Comparison of ENCODE assay signal across 13 cellular contexts in genomic region chr10:109996766-109997171, GRCh38.
DNase-seq lines count a peak whose midpoint lies in the region; ATAC-seq and TF ChIP-seq lines count a peak whose summit lies in the region.
"Had no signal": no experiment of that assay in that cellular context is flagged by ENCODE, and none has a peak within 500 bp of the region (broad histone marks: within the 10 kb centered on the region; RNA-seq: fewer than 3 reads in every experiment).

No MANE protein-coding gene starts in this region.

- peaks cover 13 to 15% of the 10 kb centered on the region in 2 experiments for H3K4me1 ChIP-seq in neutrophil (ENCODE audit: control insufficient read depth in 1 of 2, insufficient read depth in 1 of 2, low read depth in 1 of 2, low read length in 1 of 2)

- H3K27me3 Mint-ChIP-seq in stimulated activated naive CD8-positive, alpha-beta T cell treated with anti-CD3 and anti-CD28 coated beads, Interleukin-15, amount 100 ng/mL, for 72 hours = no peaks in the 10 kb centered on the region

- no peak overlapping the region for H3K4me3 ChIP-seq in neutrophil (ENCODE audit: low read depth in 1 of 2, low read length in 1 of 2)
- H3K4me3 ChIP-seq: GM23338 had no signal

- DNase-seq in LoVo (ENCODE audit: low spot score) (peak; percentile 49), DMS153 (lab: John Stamatoyannopoulos, UW) (no peak), activated gamma-delta T cell (lab: John Stamatoyannopoulos, UW) (no peak), OCI-M2 (lab: John Stamatoyannopoulos, UW; ENCODE audit: unreplicated experiment) (no peak)
- DNase-seq in stimulated activated naive CD8-positive, alpha-beta T cell treated with anti-CD3 and anti-CD28 coated beads, Interleukin-15, amount 100 ng/mL, for 72 hours = no peak
- DNase-seq: activated naive CD4-positive, alpha-beta T cell treated with anti-CD3 and anti-CD28 coated beads, Interleukin-2, amount 50 U/mL, for 16 hours; DND-41; NCI-H774; right cardiac atrium had no signal

- TF ChIP-seq CTCF in neutrophil (IDR thresholded peaks at IDR 0.05) = no peak

- H3K27ac Mint-ChIP-seq in stimulated activated naive CD8-positive, alpha-beta T cell treated with anti-CD3 and anti-CD28 coated beads, Interleukin-15, amount 100 ng/mL, for 72 hours = no peak overlapping the region
- H3K27ac Mint-ChIP-seq: GM23338 had no signal

- no peak overlapping the region for H3K4me3 Mint-ChIP-seq in stimulated activated naive CD8-positive, alpha-beta T cell treated with anti-CD3 and anti-CD28 coated beads, Interleukin-15, amount 100 ng/mL, for 72 hours
- H3K4me3 Mint-ChIP-seq: GM23338 had no signal

- H3K36me3 ChIP-seq in neutrophil = no peaks in the 10 kb centered on the region

- H3K27me3 ChIP-seq in neutrophil = no peaks in the 10 kb centered on the region

- H3K9me3 Mint-ChIP-seq in stimulated activated naive CD8-positive, alpha-beta T cell treated with anti-CD3 and anti-CD28 coated beads, Interleukin-15, amount 100 ng/mL, for 72 hours = peaks cover 0 to 5% of the 10 kb centered on the region in 2 donors
- H3K9me3 Mint-ChIP-seq: GM23338 had no signal

- H3K9me3 ChIP-seq in neutrophil = no peaks in the 10 kb centered on the region

- H3K4me1 Mint-ChIP-seq in stimulated activated naive CD8-positive, alpha-beta T cell treated with anti-CD3 and anti-CD28 coated beads, Interleukin-15, amount 100 ng/mL, for 72 hours = peaks cover 18% of the 10 kb centered on the region

- peak overlapping the region; percentile 54 for H3K27ac ChIP-seq in neutrophil

- ATAC-seq in GM18870 (IDR thresholded peaks at IDR 0.05; ENCODE audit: unreplicated experiment) (peak; percentile 25), HG02571 (IDR thresholded peaks at IDR 0.05; ENCODE audit: unreplicated experiment) (peak; percentile 20)
- ATAC-seq in stimulated activated naive CD8-positive, alpha-beta T cell treated with anti-CD3 and anti-CD28 coated beads, Interleukin-15, amount 100 ng/mL, for 72 hours = no peak
- ATAC-seq: GM23338 had no signal
